ENCODE assay signal across 8 cellular contexts in genomic region chr12:12718853-12719252, GRCh38.
DNase-seq lines count a peak whose midpoint lies in the region; ATAC-seq and TF ChIP-seq lines count a peak whose summit lies in the region.

No MANE protein-coding gene starts in this region.

- no peaks in the 10 kb centered on the region for H3K27me3 ChIP-seq in layer of hippocampus (ENCODE audit: control insufficient read depth, insufficient read depth, low read length)

- peak overlapping the region; percentile 59 for H3K27ac ChIP-seq in angular gyrus (ENCODE audit: low read depth, low read length)
- peak overlapping the region; percentile 99 for H3K27ac ChIP-seq in layer of hippocampus (ENCODE audit: low read depth, low read length)
- peak overlapping the region; percentile 99 for H3K27ac ChIP-seq in substantia nigra (ENCODE audit: low read depth, low read length, poor library complexity, severe bottlenecking)

- ATAC-seq in HG02763 (IDR thresholded peaks at IDR 0.05; ENCODE audit: unreplicated experiment), result no peak

- TF ChIP-seq CTCF in LNCaP clone FGC (IDR thresholded peaks at IDR 0.05; ENCODE audit: control insufficient read depth, extremely low read depth, insufficient read depth), result no peak

- DNase-seq in ELR (ENCODE audit: low read depth) (peak; percentile 62), LNCaP clone FGC (ENCODE audit: low read depth) (no peak), substantia nigra (lab: John Stamatoyannopoulos, UW) (peak in 1 of 49 donors; percentile 3), islet precursor cell (no peak)
- no peak for DNase-seq in stimulated activated naive CD4-positive, alpha-beta T cell treated with Interleukin-2 at 50 U/mL for 16 hours (lab: John Stamatoyannopoulos, UW)

- H3K4me3 ChIP-seq in LNCaP clone FGC (ENCODE audit: low read depth, low read length), result peak overlapping the region; percentile 96
